ENCODE assay signal across 29 cellular contexts in genomic region chr16:60414617-60415016, GRCh38.
"Had no signal": no experiment of that assay in that cellular context is flagged by ENCODE, and none has a peak within 500 bp of the region (broad histone marks: within the 10 kb centered on the region; RNA-seq: fewer than 3 reads in every experiment).

No MANE protein-coding gene starts in this region.

- H2AFZ ChIP-seq: parathyroid adenoma had no signal

- H3K79me2 ChIP-seq: parathyroid adenoma had no signal

- H3K4me3 Mint-ChIP-seq: immature natural killer cell; mesothelial cell of epicardium; naive B cell; natural killer cell treated with Interleukin-12 subunit alpha and Interleukin-12 subunit beta and Interleukin-15 and Interleukin-18, amount 100 ng/mL, for 72 hours; stimulated activated effector memory CD8-positive, alpha-beta T cell treated with anti-CD3 and anti-CD28 coated beads, Interleukin-12 subunit alpha, Interleukin-12 subunit beta, amount 100 ng/mL, for 72 hours; stimulated activated naive CD8-positive, alpha-beta T cell treated with anti-CD3 and anti-CD28 coated beads, Interleukin-15, amount 100 ng/mL, for 72 hours; type B pancreatic cell had no signal

- H3K27me3 ChIP-seq: heart left ventricle, left lung, neutrophil, right atrium auricular region, right lobe of liver, tibial nerve, vagina had no signal

- H3K9me3 Mint-ChIP-seq: type B pancreatic cell had no signal

- DNase-seq: heart left ventricle; hypothalamus; immature natural killer cell; kidney; left colon; left lung; lower lobe of right lung; mammary epithelial cell; mesenchymal stem cell; naive B cell; occipital lobe; right lobe of liver; stimulated activated CD4-positive, alpha-beta T cell treated with anti-CD3 and anti-CD28 coated beads, Interleukin-15, amount 100 ng/mL, for 24 hours; stimulated activated CD4-positive, alpha-beta T cell treated with anti-CD3 and anti-CD28 coated beads, Interleukin-2, amount 100 ng/mL, for 24 hours; stimulated activated CD4-positive, alpha-beta T cell treated with anti-CD3 and anti-CD28 coated beads, Interleukin-4, amount 100 ng/mL, for 24 hours; stimulated activated naive CD4-positive, alpha-beta T cell; stimulated activated naive CD8-positive, alpha-beta T cell treated with anti-CD3 and anti-CD28 coated beads, Interleukin-15, amount 100 ng/mL, for 72 hours; substantia nigra had no signal

- FAIRE-seq: islet of Langerhans, kidney had no signal

- H3K4me2 ChIP-seq: smooth muscle cell had no signal

- H3K9ac ChIP-seq: parathyroid adenoma had no signal

- H3K4me1 ChIP-seq: heart left ventricle, left lung, lower lobe of right lung, parathyroid adenoma, right atrium auricular region, right lobe of liver, tibial nerve, vagina had no signal

- H3K36me3 Mint-ChIP-seq: mesothelial cell of epicardium; naive B cell; stimulated activated effector memory CD8-positive, alpha-beta T cell treated with anti-CD3 and anti-CD28 coated beads, Interleukin-12 subunit alpha, Interleukin-12 subunit beta, amount 100 ng/mL, for 72 hours; type B pancreatic cell had no signal

- H3K36me3 ChIP-seq: heart left ventricle, left lung, lower lobe of right lung, neutrophil, right atrium auricular region, right lobe of liver, tibial nerve, vagina had no signal

- ATAC-seq: heart left ventricle; left colon; left lung; lower lobe of right lung; natural killer cell treated with Interleukin-12 subunit alpha and Interleukin-12 subunit beta and Interleukin-15 and Interleukin-18, amount 100 ng/mL, for 72 hours; right lobe of liver; stimulated activated effector memory CD8-positive, alpha-beta T cell treated with anti-CD3 and anti-CD28 coated beads, Interleukin-12 subunit alpha, Interleukin-12 subunit beta, amount 100 ng/mL, for 72 hours; stimulated activated naive CD8-positive, alpha-beta T cell treated with anti-CD3 and anti-CD28 coated beads, Interleukin-15, amount 100 ng/mL, for 72 hours had no signal

- H3K4me1 Mint-ChIP-seq: immature natural killer cell; mesothelial cell of epicardium; naive B cell; stimulated activated effector memory CD8-positive, alpha-beta T cell treated with anti-CD3 and anti-CD28 coated beads, Interleukin-12 subunit alpha, Interleukin-12 subunit beta, amount 100 ng/mL, for 72 hours; stimulated activated naive CD8-positive, alpha-beta T cell treated with anti-CD3 and anti-CD28 coated beads, Interleukin-15, amount 100 ng/mL, for 72 hours had no signal

- H3K27ac Mint-ChIP-seq: immature natural killer cell; mesothelial cell of epicardium; natural killer cell treated with Interleukin-12 subunit alpha and Interleukin-12 subunit beta and Interleukin-15 and Interleukin-18, amount 100 ng/mL, for 72 hours; stimulated activated effector memory CD8-positive, alpha-beta T cell treated with anti-CD3 and anti-CD28 coated beads, Interleukin-12 subunit alpha, Interleukin-12 subunit beta, amount 100 ng/mL, for 72 hours; stimulated activated naive CD8-positive, alpha-beta T cell treated with anti-CD3 and anti-CD28 coated beads, Interleukin-15, amount 100 ng/mL, for 72 hours; type B pancreatic cell had no signal

- H3K9me3 ChIP-seq: lower lobe of right lung, neutrophil, right atrium auricular region, right lobe of liver, tibial nerve, vagina had no signal

- H3K4me3 ChIP-seq: heart left ventricle, left lung, lower lobe of right lung, right atrium auricular region, right lobe of liver, smooth muscle cell, tibial nerve, vagina had no signal

- H3K27ac ChIP-seq: heart left ventricle, left lung, lower lobe of right lung, neutrophil, parathyroid adenoma, right atrium auricular region, right lobe of liver, tibial nerve, vagina had no signal

- H3K27me3 Mint-ChIP-seq: naive B cell; natural killer cell treated with Interleukin-12 subunit alpha and Interleukin-12 subunit beta and Interleukin-15 and Interleukin-18, amount 100 ng/mL, for 72 hours; stimulated activated naive CD8-positive, alpha-beta T cell treated with anti-CD3 and anti-CD28 coated beads, Interleukin-15, amount 100 ng/mL, for 72 hours; type B pancreatic cell had no signal
